Comparison of ENCODE assay signal across 1 cellular context in genomic region chr19:47430041-47430802, GRCh38.
TF ChIP-seq lines count a peak whose summit lies in the region.

No MANE protein-coding gene starts in this region.

TF ChIP-seq in HepG2, 621 proteins besides CTCF, POLR2A, EP300 and RAD21 (continued from another document and continues in another):
- TF ChIP-seq ZNF407 (CRISPR knock-in tag; IDR thresholded peaks at IDR 0.05; ENCODE audit: not compliant biosample characterization) = peak; percentile 84
- no peak for TF ChIP-seq SRF (IDR thresholded peaks at IDR 0.05; ENCODE audit: low read depth, low read length)
- 0 out of 2 replicates have a peak, but pooled peaks have one; percentile 27 for TF ChIP-seq IRF9 (CRISPR knock-in tag; IDR thresholded peaks at IDR 0.05; ENCODE audit: borderline replicate concordance)
- peak; percentile 89 for TF ChIP-seq MXD3 (CRISPR knock-in tag; IDR thresholded peaks at IDR 0.05)
- peak; percentile 87; the same call in 1 of the 2 replicates for TF ChIP-seq CENPT (CRISPR knock-in tag; IDR thresholded peaks at IDR 0.05; ENCODE audit: low read depth)
- TF ChIP-seq TIGD3 (CRISPR knock-in tag; IDR thresholded peaks at IDR 0.05; ENCODE audit: borderline replicate concordance) = no peak
- TF ChIP-seq ATF6 (CRISPR knock-in tag; conservative IDR thresholded peaks at IDR 0.05) = no peak
- TF ChIP-seq MYC (CRISPR knock-in tag; IDR thresholded peaks at IDR 0.05; ENCODE audit: borderline replicate concordance) = peak; percentile 74
- no peak for TF ChIP-seq TGIF2 (CRISPR knock-in tag; IDR thresholded peaks at IDR 0.05)
- 0 out of 2 replicates have a peak, but pooled peaks have one; percentile 41 for TF ChIP-seq ZBTB7B (CRISPR knock-in tag; IDR thresholded peaks at IDR 0.05)
- TF ChIP-seq SALL2 (CRISPR knock-in tag; IDR thresholded peaks at IDR 0.05) = no peak
- peak; percentile 76 for TF ChIP-seq HIVEP1 (CRISPR knock-in tag; IDR thresholded peaks at IDR 0.05)
- no peak for TF ChIP-seq MAZ (IDR thresholded peaks at IDR 0.05; ENCODE audit: borderline replicate concordance, low read depth, low read length)
- peak; percentile 69; the same call in 1 of the 2 replicates for TF ChIP-seq MAZ (CRISPR knock-in tag; IDR thresholded peaks at IDR 0.05; ENCODE audit: low read depth)
- peak; percentile 50 for TF ChIP-seq HDAC2 (CRISPR knock-in tag; IDR thresholded peaks at IDR 0.05)
- TF ChIP-seq ARNT2 (CRISPR knock-in tag; IDR thresholded peaks at IDR 0.05; ENCODE audit: low read depth) = peak; percentile 87
- TF ChIP-seq GLMP (CRISPR knock-in tag; IDR thresholded peaks at IDR 0.05; ENCODE audit: borderline replicate concordance) = no peak
- TF ChIP-seq ZNF598 (CRISPR knock-in tag; IDR thresholded peaks at IDR 0.05; ENCODE audit: borderline replicate concordance) = peak; percentile 34; the same call in 1 of the 2 replicates
- TF ChIP-seq HINFP (CRISPR knock-in tag; IDR thresholded peaks at IDR 0.05; ENCODE audit: low read depth) = 0 out of 2 replicates have a peak, but pooled peaks have one; percentile 59
- TF ChIP-seq CAMTA2 (CRISPR knock-in tag; IDR thresholded peaks at IDR 0.05; ENCODE audit: borderline replicate concordance) = no peak
- peak; percentile 27; the same call in 1 of the 2 replicates for TF ChIP-seq NFYC (CRISPR knock-in tag; IDR thresholded peaks at IDR 0.05)
- peak; percentile 97 for TF ChIP-seq ZNF777 (CRISPR knock-in tag; IDR thresholded peaks at IDR 0.05)
- TF ChIP-seq ZFP91 (CRISPR knock-in tag; IDR thresholded peaks at IDR 0.05; ENCODE audit: borderline replicate concordance) = peak; percentile 52; the same call in 1 of the 2 replicates
- TF ChIP-seq ZZZ3 (CRISPR knock-in tag; IDR thresholded peaks at IDR 0.05; ENCODE audit: borderline replicate concordance) = 0 out of 2 replicates have a peak, but pooled peaks have one; percentile 38
- TF ChIP-seq ZNF784 (CRISPR knock-in tag; IDR thresholded peaks at IDR 0.05; ENCODE audit: borderline replicate concordance) = 0 out of 2 replicates have a peak, but pooled peaks have one; percentile 69
- no peak for TF ChIP-seq KDM1A (CRISPR knock-in tag; IDR thresholded peaks at IDR 0.05)
- no peak for TF ChIP-seq ZNF205 (CRISPR knock-in tag; IDR thresholded peaks at IDR 0.05)
- peak; percentile 84 for TF ChIP-seq CHCHD3 (CRISPR knock-in tag; IDR thresholded peaks at IDR 0.05)
- TF ChIP-seq HNF1B (CRISPR knock-in tag; IDR thresholded peaks at IDR 0.05) = no peak
- TF ChIP-seq PRDM4 (CRISPR knock-in tag; IDR thresholded peaks at IDR 0.05; ENCODE audit: borderline replicate concordance) = no peak
